Comparison of ENCODE assay signal across 8 cellular contexts in the genomic region with DNA sequence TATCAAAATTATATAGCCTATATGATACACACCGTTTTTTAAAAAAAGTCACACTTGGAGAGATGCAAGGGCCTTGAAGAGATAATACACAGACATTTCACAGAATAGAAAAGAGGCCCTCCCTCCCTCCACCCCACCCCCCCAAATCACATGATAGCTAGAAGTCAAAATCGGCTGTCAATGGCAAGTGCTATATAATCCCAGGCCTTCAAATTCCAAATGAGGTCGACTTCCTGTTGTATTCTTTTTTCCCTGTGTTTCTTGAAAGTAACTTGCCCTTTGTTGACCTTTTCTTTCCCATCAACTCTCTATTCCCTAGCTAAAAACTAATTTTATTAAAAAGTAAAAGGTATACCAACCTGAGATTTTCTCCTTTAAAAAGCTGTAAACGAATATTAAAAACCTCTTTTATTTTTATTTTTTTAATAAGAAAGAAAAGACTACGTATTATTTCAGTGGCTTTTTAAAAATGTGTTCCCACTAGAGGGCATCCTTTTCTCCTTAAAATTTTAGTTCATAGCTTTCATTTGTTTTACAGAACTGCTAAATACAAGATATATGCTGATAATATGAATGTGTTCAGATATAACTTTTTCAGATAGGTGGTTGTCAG. TPM values are rescaled to one million over a fixed set of nuclear protein-coding genes. Genes with fewer than 3 reads are reported as not detected.
DNase-seq lines count a peak whose midpoint lies in the region; ATAC-seq and TF ChIP-seq lines count a peak whose summit lies in the region.

No MANE protein-coding gene starts in this region.

- H3K36me3 ChIP-seq in cardiac muscle cell = no peaks in the 10 kb centered on the region
- peaks cover 0 to 4% (median 0%) of the 10 kb centered on the region in 4 donors for H3K36me3 ChIP-seq in upper lobe of left lung

- H3K4me3 ChIP-seq in cardiac muscle cell = no peak overlapping the region
- H3K4me3 ChIP-seq in fibroblast of mammary gland (ENCODE audit: control insufficient read depth, low read depth, low read length) = no peak overlapping the region
- H3K4me3 ChIP-seq in upper lobe of left lung = no peak overlapping the region

- intact Hi-C loops in left cardiac atrium (cut with DNase I) = no loop called here

- H3K9me3 ChIP-seq in cardiac muscle cell (ENCODE audit: low read depth) = no peaks in the 10 kb centered on the region
- H3K9me3 ChIP-seq in upper lobe of left lung = no peaks in the 10 kb centered on the region

- WGBS in upper lobe of left lung, 2 donors = 24% methylated on average over 5 of the region's 5 CpGs

- no peak for TF ChIP-seq POLR2A in upper lobe of left lung (IDR thresholded peaks at IDR 0.05)

- no peak for TF ChIP-seq EP300 in upper lobe of left lung (IDR thresholded peaks at IDR 0.05)

- H3K27ac ChIP-seq in cardiac muscle cell (peak overlapping the region; percentile 69), upper lobe of left lung (no peak overlapping the region)

- ATAC-seq in left cardiac atrium (no peak), upper lobe of left lung (ENCODE audit: low FRiP score in 2 of 2) (no peak)

- peaks cover 14% of the 10 kb centered on the region for H3K4me1 ChIP-seq in cardiac muscle cell (ENCODE audit: low read depth)
- peaks cover 32 to 50% (median 44%) of the 10 kb centered on the region in 4 donors for H3K4me1 ChIP-seq in upper lobe of left lung

- DNase-seq in cardiac muscle cell (ENCODE audit: low read depth in 1 of 2, low spot score in 1 of 2) (peak in 1 of 2 donors; percentile 40), left cardiac atrium (no peak), RPMI8226 (peak; percentile 9), fibroblast of mammary gland (ENCODE audit: low read depth) (no peak), superior temporal gyrus (ENCODE audit: extremely low spot score) (peak; percentile 68), upper lobe of left lung (no peak), SHP77 treated with DMSO at 0.1 percent for 48 hours (lab: John Stamatoyannopoulos, UW) (no peak), NCI-H510A (lab: John Stamatoyannopoulos, UW) (no peak)

- TF ChIP-seq CTCF in cardiac muscle cell (IDR thresholded peaks at IDR 0.05; ENCODE audit: low read depth, low read length) = peak; percentile 48
- TF ChIP-seq CTCF in fibroblast of mammary gland (conservative IDR thresholded peaks at IDR 0.05; ENCODE audit: control insufficient read depth, insufficient read depth, low read depth, low read length) = peak; percentile 39
- TF ChIP-seq CTCF in upper lobe of left lung (IDR thresholded peaks at IDR 0.05) = no peak

- H3K27me3 ChIP-seq in cardiac muscle cell (no peaks in the 10 kb centered on the region), upper lobe of left lung (no peaks in the 10 kb centered on the region)

RNA-seq across cellular contexts. Expression of a gene that starts 46.6 kb away (rescaled TPM):
- total RNA-seq in cardiac muscle cell (25.5 and 30.7 TPM in 2 replicates), left cardiac atrium (10 to 100 TPM; 71.2 to 81.0 TPM), upper lobe of left lung (10 to 100 TPM in 5 of 6 donors, 1 to 10 TPM in 1; 6.3 to 76.6 (median 47.8) TPM)
- polyA plus RNA-seq in cardiac muscle cell = 47.8 and 62.6 TPM in 2 replicates

Comparison
In these comparisons a context has a peak if more than half of its experiments do, and no peak if none do; other contexts are left out.
1. DNase-seq: peak in RPMI8226 (single experiment) and superior temporal gyrus (single experiment); none in left cardiac atrium (single experiment), fibroblast of mammary gland (single experiment), upper lobe of left lung (0 of 2), SHP77 treated with DMSO at 0.1 percent for 48 hours (single experiment) and NCI-H510A (single experiment).
2. CTCF ChIP-seq: peak in cardiac muscle cell (single experiment) and fibroblast of mammary gland (single experiment); none in upper lobe of left lung (0 of 6).